Comparison of ENCODE assay signal across 24 cellular contexts in the genomic region with DNA sequence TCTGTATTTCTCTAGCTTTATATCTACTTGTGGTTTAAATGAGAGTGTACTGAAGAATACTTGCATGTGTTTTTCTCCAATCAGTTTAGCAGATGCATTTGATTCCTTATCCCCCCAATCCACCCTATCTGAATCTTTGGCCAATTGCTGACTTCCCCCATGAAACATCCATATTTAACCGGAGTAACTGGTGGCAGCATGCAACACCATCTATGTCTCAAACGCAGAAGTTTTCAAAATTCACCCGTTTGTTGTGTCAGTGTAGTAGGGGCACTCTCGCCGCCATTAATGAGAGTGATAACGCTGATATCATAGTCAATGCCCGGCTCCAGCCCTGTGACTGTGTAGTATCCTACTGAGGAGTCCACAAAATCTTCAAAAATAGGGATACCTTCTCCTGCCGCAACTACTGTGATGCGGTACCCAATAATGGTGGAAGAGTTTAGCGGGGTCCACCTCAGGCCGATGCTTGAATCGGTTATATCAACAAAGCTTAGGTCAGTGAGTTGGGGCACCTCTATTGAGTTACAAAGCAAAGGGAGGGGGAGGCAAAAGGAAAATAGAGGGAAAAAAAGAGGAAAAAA.
"Had no signal": no experiment of that assay in that cellular context is flagged by ENCODE, and none has a peak within 500 bp of the region (broad histone marks: within the 10 kb centered on the region; RNA-seq: fewer than 3 reads in every experiment).

No MANE protein-coding gene starts in this region.

- H3K4me3 Mint-ChIP-seq: activated naive CD8-positive, alpha-beta T cell; nephron; stimulated activated naive CD8-positive, alpha-beta T cell treated with anti-CD3 and anti-CD28 coated beads, Interleukin-15, Interleukin-2, amounts not matched to agents 100 ng/mL and 50 ng/mL, for 24 hours; T-helper 1 cell treated with Interleukin-12 subunit alpha and Interleukin-12 subunit beta and Interleukin-4 antibody, amounts not matched to agents 30 μg/mL and 1 μg/mL, for 36 hours had no signal

- H3K79me2 ChIP-seq: parathyroid adenoma had no signal

- H3K27me3 ChIP-seq: brain microvascular endothelial cell, gastrocnemius medialis, right atrium auricular region, uterus had no signal

- H3K27ac ChIP-seq: gastrocnemius medialis, left ventricle myocardium inferior, parathyroid adenoma, right atrium auricular region, thoracic aorta, uterus, WERI-Rb-1 had no signal

- H3K27ac Mint-ChIP-seq: activated naive CD8-positive, alpha-beta T cell; nephron; stimulated activated naive CD8-positive, alpha-beta T cell treated with anti-CD3 and anti-CD28 coated beads, Interleukin-15, Interleukin-2, amounts not matched to agents 100 ng/mL and 50 ng/mL, for 24 hours; T-helper 1 cell treated with Interleukin-12 subunit alpha and Interleukin-12 subunit beta and Interleukin-4 antibody, amounts not matched to agents 30 μg/mL and 1 μg/mL, for 36 hours had no signal

- H3K9me3 ChIP-seq: gastrocnemius medialis, left ventricle myocardium inferior, right atrium auricular region, thoracic aorta, uterus had no signal

- H3K36me3 ChIP-seq: gastrocnemius medialis, WERI-Rb-1 had no signal

- H3K9ac ChIP-seq: parathyroid adenoma had no signal

- H3K4me1 ChIP-seq: gastrocnemius medialis, parathyroid adenoma, right atrium auricular region, uterus had no signal

- H3K36me3 Mint-ChIP-seq: activated naive CD8-positive, alpha-beta T cell had no signal

- H2AFZ ChIP-seq: parathyroid adenoma had no signal

- H3K4me1 Mint-ChIP-seq: nephron had no signal

- H3K9me3 Mint-ChIP-seq: nephron; stimulated activated naive CD8-positive, alpha-beta T cell treated with anti-CD3 and anti-CD28 coated beads, Interleukin-15, Interleukin-2, amounts not matched to agents 100 ng/mL and 50 ng/mL, for 24 hours; T-helper 1 cell treated with Interleukin-12 subunit alpha and Interleukin-12 subunit beta and Interleukin-4 antibody, amounts not matched to agents 30 μg/mL and 1 μg/mL, for 36 hours had no signal

- DNase-seq: activated CD4-positive, alpha-beta T cell treated with anti-CD3 and anti-CD28 coated beads for 48 hours; activated CD4-positive, alpha-beta T cell treated with anti-CD3 and anti-CD28 coated beads, Interleukin-2, amount 50 U/mL, for 48 hours; activated CD8-positive, alpha-beta memory T cell treated with anti-CD3 and anti-CD28 coated beads for 24 hours; activated effector memory CD4-positive, alpha-beta T cell treated with Interleukin-2 at 50 U/mL for 16 hours; activated naive CD4-positive, alpha-beta T cell treated with Interleukin-2 at 50 U/mL for 16 hours; aorta; brain microvascular endothelial cell; caudate nucleus; gastrocnemius medialis; glutamatergic neuron; left ventricle myocardium inferior; stimulated activated CD4-positive, alpha-beta T cell treated with anti-CD3 and anti-CD28 coated beads, Interleukin-2, amount 100 ng/mL, for 48 hours; T1000; trophoblast cell; uterus; WERI-Rb-1 had no signal

- H3K4me3 ChIP-seq: gastrocnemius medialis, left ventricle myocardium inferior, lung, right atrium auricular region, thoracic aorta, uterus had no signal
